In the genomic region with DNA sequence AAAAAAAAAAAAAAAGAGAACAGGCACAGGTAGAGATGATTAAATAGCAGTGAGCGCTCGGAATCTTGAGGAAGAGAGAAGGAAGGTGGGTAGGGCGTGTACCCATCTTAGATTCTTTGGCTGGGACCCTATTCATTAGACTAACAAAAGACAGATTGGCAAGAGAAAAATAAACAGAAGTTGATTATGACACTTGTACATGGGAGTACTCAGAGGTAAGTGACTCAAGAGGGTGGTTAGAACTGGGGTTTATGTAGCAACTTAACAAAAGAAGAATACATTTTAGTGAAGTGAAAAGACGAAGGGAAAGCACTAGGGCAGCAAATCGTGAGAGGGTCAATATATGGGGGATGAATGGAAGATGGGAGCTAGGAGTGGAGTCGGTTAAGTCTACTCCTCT, we compare ENCODE assay signal across 24 cellular contexts.
"Had no signal": no experiment of that assay in that cellular context is flagged by ENCODE, and none has a peak within 500 bp of the region (broad histone marks: within the 10 kb centered on the region; RNA-seq: fewer than 3 reads in every experiment).

No MANE protein-coding gene starts in this region.

- H3K36me3 Mint-ChIP-seq: activated naive CD4-positive, alpha-beta T cell treated with anti-CD3 and anti-CD28 coated beads, Interleukin-2, amount 50 U/mL, for 24 hours had no signal

- DNase-seq: activated CD4-positive, alpha-beta T cell treated with anti-CD3 and anti-CD28 coated beads for 48 hours; activated CD4-positive, CD25-positive, alpha-beta regulatory T cell; activated CD8-positive, alpha-beta memory T cell treated with anti-CD3 and anti-CD28 coated beads, Interleukin-2, amount 50 U/mL, for 4 hours; activated gamma-delta T cell; activated T-cell treated with anti-CD3 and anti-CD28 coated beads, Interleukin-2, amount 50 U/mL, for 4 hours; effector memory CD8-positive, alpha-beta T cell; foreskin melanocyte; glutamatergic neuron; hippocampal formation; midbrain; nephron progenitor cell; occipital lobe; stimulated activated CD4-positive, alpha-beta T cell treated with anti-CD3 and anti-CD28 coated beads, Interleukin-12 subunit alpha, Interleukin-12 subunit beta, amount 100 ng/mL, for 4 hours; stimulated activated CD4-positive, alpha-beta T cell treated with anti-CD3 and anti-CD28 coated beads, Interleukin-1b, Interleukin-23, amount 100 ng/mL, for 48 hours; stimulated activated CD8-positive, alpha-beta memory T cell treated with anti-CD3 and anti-CD28 coated beads, Interleukin-4, amount 100 ng/mL, for 48 hours; stimulated activated naive CD4-positive, alpha-beta T cell; T-helper 1 cell; T1000 had no signal

- ATAC-seq: activated T-cell treated with anti-CD3 and anti-CD28 coated beads, Interleukin-2, amount 50 U/mL, for 4 hours; effector memory CD8-positive, alpha-beta T cell had no signal

- H3K4me1 ChIP-seq: tibial nerve had no signal

- H3K27ac ChIP-seq: tibial nerve had no signal

- H3K4me1 Mint-ChIP-seq: activated naive CD4-positive, alpha-beta T cell treated with anti-CD3 and anti-CD28 coated beads, Interleukin-2, amount 50 U/mL, for 24 hours; nephron progenitor cell had no signal

- H3K4me3 Mint-ChIP-seq: activated naive CD4-positive, alpha-beta T cell treated with anti-CD3 and anti-CD28 coated beads, Interleukin-2, amount 50 U/mL, for 24 hours; activated T-cell treated with anti-CD3 and anti-CD28 coated beads, Interleukin-2, amount 50 U/mL, for 4 hours; effector memory CD8-positive, alpha-beta T cell; nephron progenitor cell had no signal

- FAIRE-seq: islet of Langerhans, urothelium cell line had no signal

- H3K9me3 Mint-ChIP-seq: activated naive CD4-positive, alpha-beta T cell treated with anti-CD3 and anti-CD28 coated beads, Interleukin-2, amount 50 U/mL, for 24 hours; activated T-cell treated with anti-CD3 and anti-CD28 coated beads, Interleukin-2, amount 50 U/mL, for 4 hours; effector memory CD8-positive, alpha-beta T cell; nephron progenitor cell had no signal

- H3K4me3 ChIP-seq: lung, tibial nerve had no signal

- H3K27me3 Mint-ChIP-seq: activated naive CD4-positive, alpha-beta T cell treated with anti-CD3 and anti-CD28 coated beads, Interleukin-2, amount 50 U/mL, for 24 hours had no signal

- H3K27ac Mint-ChIP-seq: activated naive CD4-positive, alpha-beta T cell treated with anti-CD3 and anti-CD28 coated beads, Interleukin-2, amount 50 U/mL, for 24 hours; effector memory CD8-positive, alpha-beta T cell; nephron progenitor cell; progenitor cell of endocrine pancreas had no signal

- H3K36me3 ChIP-seq: tibial nerve had no signal

- H3K9me3 ChIP-seq: tibial nerve had no signal
